ENCODE assay signal across 15 cellular contexts in genomic region chr2:222944552-222944951, GRCh38.
DNase-seq lines count a peak whose midpoint lies in the region; ATAC-seq and TF ChIP-seq lines count a peak whose summit lies in the region.
"Had no signal": no experiment of that assay in that cellular context is flagged by ENCODE, and none has a peak within 500 bp of the region (broad histone marks: within the 10 kb centered on the region; RNA-seq: fewer than 3 reads in every experiment).

No MANE protein-coding gene starts in this region.

- peaks cover 26% of the 10 kb centered on the region; the same call in 2 of the 3 replicates for H3K4me1 Mint-ChIP-seq in GM23338
- peaks cover 17% of the 10 kb centered on the region for H3K4me1 Mint-ChIP-seq in stimulated activated naive CD8-positive, alpha-beta T cell treated with anti-CD3 and anti-CD28 coated beads, Interleukin-15, amount 100 ng/mL, for 72 hours

- H3K9ac ChIP-seq in SK-N-MC (ENCODE audit: insufficient read length) = no peak overlapping the region

- peaks cover 6% of the 10 kb centered on the region for H3K27me3 Mint-ChIP-seq in GM23338 (ENCODE audit: insufficient read depth, low read depth, poor library complexity)
- H3K27me3 Mint-ChIP-seq in stimulated activated naive CD8-positive, alpha-beta T cell treated with anti-CD3 and anti-CD28 coated beads, Interleukin-15, amount 100 ng/mL, for 72 hours = no peaks in the 10 kb centered on the region
- H3K27me3 Mint-ChIP-seq: stimulated activated naive CD8-positive, alpha-beta T cell treated with anti-CD3 and anti-CD28 coated beads, Interleukin-15, Interleukin-2, amounts not matched to agents 100 ng/mL and 50 ng/mL, for 24 hours had no signal

- TF ChIP-seq CTCF in GM23338 (conservative IDR thresholded peaks at IDR 0.05; ENCODE audit: low read depth in 2 of 2) = no peak
- no peak for TF ChIP-seq CTCF in fibroblast of pulmonary artery (IDR thresholded peaks at IDR 0.05; ENCODE audit: low read length, missing control alignments)
- no peak for TF ChIP-seq CTCF in esophagus squamous epithelium (IDR thresholded peaks at IDR 0.05)

- 86 to 95% methylated on average over 1 of the region's 1 CpG for WGBS in esophagus squamous epithelium, 2 donors

- H3K27ac ChIP-seq in GM23338 (ENCODE audit: low read depth) (0 out of 2 replicates have a peak overlapping the region, but pooled peaks have one; percentile 26), SK-N-MC (peak overlapping the region; percentile 12; the same call in 1 of the 2 replicates), esophagus squamous epithelium (no peak overlapping the region)
- H3K27ac ChIP-seq: ovary had no signal

- H3K4me2 ChIP-seq in GM23338 = no peak overlapping the region

- TF ChIP-seq POLR2A in esophagus squamous epithelium (IDR thresholded peaks at IDR 0.05) = no peak

- H4K20me1 ChIP-seq in GM23338 (replicated peaks; ENCODE audit: insufficient read depth) = no peaks in the 10 kb centered on the region

- H3K36me3 Mint-ChIP-seq in GM23338 (ENCODE audit: low read depth) = no peaks in the 10 kb centered on the region

- ATAC-seq in GM23338 = no peak
- ATAC-seq in stimulated activated naive CD8-positive, alpha-beta T cell treated with anti-CD3 and anti-CD28 coated beads, Interleukin-15, amount 100 ng/mL, for 72 hours = no peak
- ATAC-seq: heart left ventricle had no signal

- H3K27me3 ChIP-seq in GM23338 (ENCODE audit: insufficient read depth) = no peaks in the 10 kb centered on the region
- H3K27me3 ChIP-seq in esophagus squamous epithelium = no peaks in the 10 kb centered on the region
- H3K27me3 ChIP-seq: heart left ventricle, ovary had no signal

- no peak overlapping the region; the same call in 1 of the 2 replicates for H3K27ac Mint-ChIP-seq in GM23338
- no peak overlapping the region for H3K27ac Mint-ChIP-seq in stimulated activated naive CD8-positive, alpha-beta T cell treated with anti-CD3 and anti-CD28 coated beads, Interleukin-15, amount 100 ng/mL, for 72 hours
- H3K27ac Mint-ChIP-seq: activated T-helper 1 cell treated with anti-CD3 and anti-CD28 coated beads, Interleukin-12 subunit alpha, Interleukin-12 subunit beta, Interleukin-2, Interleukin-4 antibody, amounts not matched to agents 30 ng/mL and 10 ng/mL and 1 ng/mL, durations not matched to agents 14 hours and 24 hours and 36 hours; stimulated activated naive CD8-positive, alpha-beta T cell treated with anti-CD3 and anti-CD28 coated beads, Interleukin-15, Interleukin-2, amounts not matched to agents 100 ng/mL and 50 ng/mL, for 24 hours; type B pancreatic cell had no signal

- H2AFZ ChIP-seq in GM23338 = no peak overlapping the region

- H3K9me3 Mint-ChIP-seq in GM23338 = no peaks in the 10 kb centered on the region
- no peaks in the 10 kb centered on the region for H3K9me3 Mint-ChIP-seq in stimulated activated naive CD8-positive, alpha-beta T cell treated with anti-CD3 and anti-CD28 coated beads, Interleukin-15, amount 100 ng/mL, for 72 hours
- H3K9me3 Mint-ChIP-seq: activated T-helper 1 cell treated with anti-CD3 and anti-CD28 coated beads, Interleukin-12 subunit alpha, Interleukin-12 subunit beta, Interleukin-2, Interleukin-4 antibody, amounts not matched to agents 30 ng/mL and 10 ng/mL and 1 ng/mL, durations not matched to agents 14 hours and 24 hours and 36 hours; stimulated activated naive CD8-positive, alpha-beta T cell treated with anti-CD3 and anti-CD28 coated beads, Interleukin-15, Interleukin-2, amounts not matched to agents 100 ng/mL and 50 ng/mL, for 24 hours; type B pancreatic cell had no signal

- peaks cover 5% of the 10 kb centered on the region; the same call in 1 of the 2 replicates for H3K79me2 ChIP-seq in GM23338 (replicated peaks; ENCODE audit: insufficient read depth)

- H3K4me3 ChIP-seq in GM23338 = no peak overlapping the region
- H3K4me3 ChIP-seq in SK-N-MC = no peak overlapping the region
- H3K4me3 ChIP-seq in fibroblast of pulmonary artery (replicated peaks; ENCODE audit: low read depth, low read length) = no peak overlapping the region
- no peak overlapping the region for H3K4me3 ChIP-seq in esophagus squamous epithelium
- H3K4me3 ChIP-seq: heart left ventricle, ovary had no signal

- no peaks in the 10 kb centered on the region for H3K9me2 ChIP-seq in GM23338 (ENCODE audit: insufficient read depth)

- H3K4me1 ChIP-seq in GM23338 (ENCODE audit: insufficient read depth) (peaks cover 18% of the 10 kb centered on the region), esophagus squamous epithelium (peaks cover 0 to 20% (median 8%) of the 10 kb centered on the region in 3 donors)

- H3F3A ChIP-seq in GM23338 (replicated peaks; ENCODE audit: low read depth) = no peaks in the 10 kb centered on the region

- no peak overlapping the region for H3K4me3 Mint-ChIP-seq in GM23338
- no peak overlapping the region for H3K4me3 Mint-ChIP-seq in stimulated activated naive CD8-positive, alpha-beta T cell treated with anti-CD3 and anti-CD28 coated beads, Interleukin-15, amount 100 ng/mL, for 72 hours
- H3K4me3 Mint-ChIP-seq: activated T-helper 1 cell treated with anti-CD3 and anti-CD28 coated beads, Interleukin-12 subunit alpha, Interleukin-12 subunit beta, Interleukin-2, Interleukin-4 antibody, amounts not matched to agents 30 ng/mL and 10 ng/mL and 1 ng/mL, durations not matched to agents 14 hours and 24 hours and 36 hours; stimulated activated naive CD8-positive, alpha-beta T cell treated with anti-CD3 and anti-CD28 coated beads, Interleukin-15, Interleukin-2, amounts not matched to agents 100 ng/mL and 50 ng/mL, for 24 hours; type B pancreatic cell had no signal

- H3K9me3 ChIP-seq in SK-N-MC (ENCODE audit: low read depth, low read length) (no peaks in the 10 kb centered on the region), esophagus squamous epithelium (no peaks in the 10 kb centered on the region)
- H3K9me3 ChIP-seq: heart left ventricle, ovary had no signal

- intact Hi-C loops in esophagus squamous epithelium (cut with DNase I) = no loop called here

- DNase-seq in GM23338 (ENCODE audit: low spot score) = peak; percentile 41
- DNase-seq in SK-N-MC (ENCODE audit: low read depth, low spot score) = no peak
- peak; percentile 34 for DNase-seq in fibroblast of pulmonary artery (ENCODE audit: low read depth)
- peak; percentile 76 for DNase-seq in renal cortical epithelial cell (ENCODE audit: low read depth)
- DNase-seq in stimulated activated naive CD8-positive, alpha-beta T cell treated with anti-CD3 and anti-CD28 coated beads, Interleukin-15, amount 100 ng/mL, for 72 hours = no peak
- no peak for DNase-seq in DMS 273 (lab: John Stamatoyannopoulos, UW; ENCODE audit: unreplicated experiment)
- no peak for DNase-seq in esophagus squamous epithelium (lab: John Stamatoyannopoulos, UW)
- no peak for DNase-seq in NCI-H2081 (lab: John Stamatoyannopoulos, UW)
- DNase-seq: AML-193, heart left ventricle, NCI-H526, ovary had no signal

- H3K36me3 ChIP-seq in GM23338 (ENCODE audit: insufficient read depth) (no peaks in the 10 kb centered on the region), SK-N-MC (ENCODE audit: insufficient read depth, low read length) (peaks cover 9% of the 10 kb centered on the region; the same call in 1 of the 2 replicates), esophagus squamous epithelium (peaks cover 0 to 27% (median 0%) of the 10 kb centered on the region in 3 donors)
- H3K36me3 ChIP-seq: ovary had no signal

TF ChIP-seq in GM23338, 12 proteins besides CTCF, POLR2A, EP300 and RAD21 (continues in another document):
- no peak for TF ChIP-seq ZNF114 (CRISPR knock-in tag; IDR thresholded peaks at IDR 0.05)
- no peak for TF ChIP-seq EZH2 (IDR thresholded peaks at IDR 0.05; ENCODE audit: low read depth, unreplicated experiment)
- no peak for TF ChIP-seq STAT1 (IDR thresholded peaks at IDR 0.05; ENCODE audit: unreplicated experiment)
- TF ChIP-seq POLR2AphosphoS5 (IDR thresholded peaks at IDR 0.05; ENCODE audit: low read depth) = no peak
- no peak for TF ChIP-seq CREB1 (CRISPR knock-in tag; IDR thresholded peaks at IDR 0.05; ENCODE audit: low read depth)
- no peak for TF ChIP-seq JUNB (IDR thresholded peaks at IDR 0.05; ENCODE audit: unreplicated experiment)
- no peak for TF ChIP-seq REST (IDR thresholded peaks at IDR 0.05; ENCODE audit: unreplicated experiment)

Comparison
In these comparisons a context has a peak if more than half of its experiments do, and no peak if none do; other contexts are left out.
1. DNase-seq: peak in GM23338 (single experiment), fibroblast of pulmonary artery (single experiment) and renal cortical epithelial cell (single experiment); none in SK-N-MC (single experiment), stimulated activated naive CD8-positive, alpha-beta T cell treated with anti-CD3 and anti-CD28 coated beads, Interleukin-15, amount 100 ng/mL, for 72 hours (0 of 2), DMS 273 (single experiment), esophagus squamous epithelium (single experiment) and NCI-H2081 (0 of 2).
2. H3K27ac ChIP-seq: peak in GM23338 (single experiment) and SK-N-MC (single experiment); none in esophagus squamous epithelium (0 of 4).